20 cellular contexts compared by ENCODE assay signal in the genomic region with DNA sequence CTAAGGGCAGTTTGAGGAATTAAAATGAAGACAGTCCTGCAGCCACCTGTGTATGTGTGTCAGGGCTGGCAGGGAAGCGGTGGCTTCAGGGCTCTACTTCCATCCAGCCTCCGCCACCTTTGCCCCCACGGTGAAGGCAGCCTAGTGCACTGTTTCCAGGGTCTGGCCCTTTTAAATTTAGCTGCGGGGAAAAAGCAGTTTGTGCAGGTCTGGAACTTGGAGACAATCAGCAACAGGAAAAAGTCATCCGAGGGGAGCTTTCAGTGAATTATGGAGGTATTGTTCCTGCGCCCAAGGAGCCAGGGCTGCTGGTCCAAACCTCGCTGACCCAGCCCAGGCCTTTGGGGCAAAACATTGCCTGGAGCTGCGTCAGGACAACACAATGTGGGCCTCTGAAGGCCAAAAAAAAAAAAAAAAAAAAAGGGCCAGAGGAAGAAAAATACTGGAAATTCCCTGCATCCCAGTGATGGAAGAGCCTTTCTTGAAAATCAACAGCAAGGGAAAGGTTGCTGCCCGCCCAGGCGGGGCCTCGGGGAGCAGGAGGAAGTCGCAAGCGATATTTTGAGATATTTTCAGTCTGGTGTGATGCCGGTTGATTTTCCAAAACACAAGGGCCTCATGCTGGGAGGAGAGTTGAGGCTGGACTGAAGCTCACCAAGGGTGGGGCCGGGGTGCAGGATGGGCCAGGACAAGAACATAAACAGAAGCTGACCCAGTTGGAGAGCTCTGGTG. TPM values are rescaled to one million over a fixed set of nuclear protein-coding genes. Genes with fewer than 3 reads are reported as not detected.
A peak's percentile ranks its signal among the peaks of the same experiment; 100 is the strongest.
DNase-seq lines count a peak whose midpoint lies in the region; ATAC-seq and TF ChIP-seq lines count a peak whose summit lies in the region.
"Had no signal": no experiment of that assay in that cellular context is flagged by ENCODE, and none has a peak within 500 bp of the region (broad histone marks: within the 10 kb centered on the region; RNA-seq: fewer than 3 reads in every experiment).

No MANE protein-coding gene starts in this region.

- no peak overlapping the region for H3K4me3 ChIP-seq in H7 (ENCODE audit: insufficient read depth, low read depth, low read length)
- no peak overlapping the region for H3K4me3 ChIP-seq in fibroblast of the aortic adventitia (ENCODE audit: low read depth, low read length)
- H3K4me3 ChIP-seq in stomach smooth muscle (ENCODE audit: low read length in 2 of 2): no peak overlapping the region
- H3K4me3 ChIP-seq in foreskin fibroblast (ENCODE audit: low read depth in 1 of 2, low read length in 2 of 2): no peak overlapping the region
- H3K4me3 ChIP-seq: cardiac muscle cell, hepatocyte had no signal

- ATAC-seq in HG03039 (IDR thresholded peaks at IDR 0.05; ENCODE audit: unreplicated experiment): no peak
- no peak for ATAC-seq in HG03097 (IDR thresholded peaks at IDR 0.05; ENCODE audit: low FRiP score, unreplicated experiment)
- ATAC-seq: activated CD4-positive, alpha-beta T cell treated with anti-CD3 and anti-CD28 coated beads for 36 hours; activated CD8-positive, alpha-beta memory T cell treated with anti-CD3 and anti-CD28 coated beads, Interleukin-2, amount 10 ng/mL, durations not matched to agents 7 days and 5 days; HepG2; SK-N-SH treated with all-trans-retinoic acid at 6 μM for 48 hours had no signal

- TF ChIP-seq CTCF in fibroblast of the aortic adventitia (IDR thresholded peaks at IDR 0.05; ENCODE audit: insufficient read depth, low read length) (no peak), foreskin fibroblast (IDR thresholded peaks at IDR 0.05; ENCODE audit: low read depth, low read length) (no peak)

- no peak overlapping the region for H3K9ac ChIP-seq in stomach smooth muscle (ENCODE audit: low read length in 2 of 2)

- peak overlapping the region; percentile 1 for H3K27ac ChIP-seq in stomach smooth muscle (ENCODE audit: low read length)
- H3K27ac ChIP-seq: cardiac muscle cell, hepatocyte, neutrophil had no signal

- peaks cover 22% of the 10 kb centered on the region for H3K4me1 ChIP-seq in stomach smooth muscle (ENCODE audit: control insufficient read depth, insufficient read depth, low read length)

- DNase-seq in H7 (peak; percentile 37), fibroblast of the aortic adventitia (ENCODE audit: low read depth) (peak; percentile 25), lung microvascular endothelial cell (ENCODE audit: low read depth in 2 of 2) (peak; percentile 25 to 34), mucosa of gallbladder (ENCODE audit: low spot score) (no peak), foreskin fibroblast (no peak)
- DNase-seq: activated CD4-positive, alpha-beta T cell treated with anti-CD3 and anti-CD28 coated beads for 36 hours; activated CD8-positive, alpha-beta memory T cell treated with anti-CD3 and anti-CD28 coated beads, Interleukin-2, amount 10 ng/mL, durations not matched to agents 7 days and 5 days; DMS 273 treated with DMSO at 0.1 percent for 48 hours; effector CD4-positive, alpha-beta T cell; GF-D8; NCI-H146; NCI-H226 had no signal

- no peaks in the 10 kb centered on the region for H3K27me3 ChIP-seq in H7 (ENCODE audit: control insufficient read depth, insufficient read depth, low read length)
- peaks cover 0 to 2% of the 10 kb centered on the region in 2 donors for H3K27me3 ChIP-seq in stomach smooth muscle (ENCODE audit: control insufficient read depth in 1 of 2, insufficient read depth in 2 of 2, low read length in 2 of 2)
- H3K27me3 ChIP-seq: cardiac muscle cell had no signal

- no peaks in the 10 kb centered on the region for H3K9me3 ChIP-seq in stomach smooth muscle (ENCODE audit: control insufficient read depth in 2 of 2, low read length in 2 of 2)
- H3K9me3 ChIP-seq: neutrophil had no signal

- H3K36me3 ChIP-seq in H7 (replicated peaks; ENCODE audit: control insufficient read depth, insufficient read depth, low read length): no peaks in the 10 kb centered on the region
- no peaks in the 10 kb centered on the region for H3K36me3 ChIP-seq in stomach smooth muscle (ENCODE audit: control insufficient read depth in 2 of 2, insufficient read depth in 2 of 2, low read length in 2 of 2)
- H3K36me3 ChIP-seq: cardiac muscle cell, neutrophil had no signal

RNA-seq across cellular contexts. Expression of gene FGD5, which starts 25.5 kb away (rescaled TPM):
- total RNA-seq in H7 (2014; rRNA removed; shearing (Covaris generic)): 19.8 and 25.8 TPM in 2 replicates
- total RNA-seq in fibroblast of the aortic adventitia (ENCODE audit: low replicate concordance): 0.18 and 3.9 TPM in 2 replicates
- 74.3 and 86.1 TPM in 2 replicates for total RNA-seq in lung microvascular endothelial cell
- total RNA-seq in mucosa of gallbladder: 62.5 TPM
- total RNA-seq: activated CD8-positive, alpha-beta memory T cell treated with anti-CD3 and anti-CD28 coated beads, Interleukin-2, amount 10 ng/mL, durations not matched to agents 7 days and 5 days; HepG2 had no signal

Comparison
In these comparisons a context has a peak if more than half of its experiments do, and no peak if none do; other contexts are left out.
1. DNase-seq: peak in H7 (single experiment), fibroblast of the aortic adventitia (single experiment) and lung microvascular endothelial cell (2 of 2); none in mucosa of gallbladder (single experiment) and foreskin fibroblast (0 of 2).